In the genomic region with DNA sequence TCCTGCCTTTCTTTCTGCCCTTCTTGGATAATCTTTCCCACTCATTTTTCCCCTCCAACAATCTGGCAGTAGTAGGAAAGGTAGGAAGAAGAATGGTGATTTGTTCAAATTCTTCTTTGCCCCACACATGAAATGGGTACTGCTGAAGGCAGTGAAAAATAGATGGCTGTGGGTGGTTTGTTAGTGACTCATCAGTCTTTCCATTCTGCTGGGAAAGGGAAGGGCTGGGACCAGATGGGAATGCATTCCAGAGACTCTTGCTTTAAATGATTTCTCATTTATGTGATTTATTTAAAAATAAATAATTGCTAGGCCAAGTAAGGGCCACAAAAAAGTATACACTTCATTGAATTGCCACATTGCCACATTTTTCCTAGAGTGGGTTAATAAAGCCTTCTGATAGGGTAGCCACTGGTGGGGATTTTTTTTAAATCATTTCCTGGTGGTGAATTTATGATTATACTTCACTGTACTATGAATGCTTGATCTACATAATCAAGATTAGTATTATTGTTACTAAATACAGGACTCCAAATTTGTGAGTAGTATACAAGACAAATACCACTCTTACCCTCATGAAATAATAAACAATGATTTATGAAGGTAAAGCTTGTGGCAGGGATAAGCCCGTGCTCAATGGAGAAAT, we compare ENCODE assay signal across 10 cellular contexts.
DNase-seq lines count a peak whose midpoint lies in the region; ATAC-seq and TF ChIP-seq lines count a peak whose summit lies in the region.
"Had no signal": no experiment of that assay in that cellular context is flagged by ENCODE, and none has a peak within 500 bp of the region (broad histone marks: within the 10 kb centered on the region; RNA-seq: fewer than 3 reads in every experiment).

No MANE protein-coding gene starts in this region.

- ATAC-seq in RWPE2 (ENCODE audit: low read depth): peak; percentile 96
- peak; percentile 96 for ATAC-seq in omental fat pad (ENCODE audit: low FRiP score)
- ATAC-seq in activated T-cell treated with anti-CD3 and anti-CD28 coated beads, Interleukin-2, amount 50 U/mL, for 72 hours (replicated peaks in 1 of 2): no peak
- ATAC-seq: activated CD8-positive, alpha-beta memory T cell treated with anti-CD3 and anti-CD28 coated beads, Interleukin-2, amount 10 ng/mL, durations not matched to agents 7 days and 5 days had no signal

- in situ Hi-C loops in Caki2 (cut with HindIII; ENCODE audit: low pct_unique_long_range_greater_than_20kb, low sequenced_read_pairs): no loop called here

- H3K4me1 Mint-ChIP-seq in activated T-cell treated with anti-CD3 and anti-CD28 coated beads, Interleukin-2, amount 50 U/mL, for 72 hours (ENCODE audit: low read depth): peaks cover 3% of the 10 kb centered on the region

- no peak for TF ChIP-seq CTCF in RWPE2 (IDR thresholded peaks at IDR 0.05; ENCODE audit: poor library complexity, severe bottlenecking)
- no peak for TF ChIP-seq CTCF in fibroblast of lung (conservative IDR thresholded peaks at IDR 0.05 in 1 of 2, IDR thresholded peaks at IDR 0.05 in 1 of 2; ENCODE audit: low read depth in 1 of 2, low read length in 2 of 2)
- TF ChIP-seq CTCF in omental fat pad (IDR thresholded peaks at IDR 0.05): no peak

- H3K79me2 ChIP-seq in fibroblast of lung (ENCODE audit: control insufficient read depth, insufficient read depth, low read length): peaks cover 67% of the 10 kb centered on the region

- no peaks in the 10 kb centered on the region for H4K20me1 ChIP-seq in fibroblast of lung (ENCODE audit: control insufficient read depth, extremely low read depth, insufficient read depth, low read length)

- no peak overlapping the region for H3K9ac ChIP-seq in fibroblast of lung (ENCODE audit: insufficient read depth, low read length)

- H3K27me3 ChIP-seq in RWPE2 (ENCODE audit: insufficient read depth, poor library complexity, severe bottlenecking) (no peaks in the 10 kb centered on the region), fibroblast of lung (ENCODE audit: control insufficient read depth, insufficient read depth, low read length) (no peaks in the 10 kb centered on the region)

- no peak overlapping the region for H2AFZ ChIP-seq in fibroblast of lung (ENCODE audit: low read length)

- peak overlapping the region; percentile 55 for H3K4me2 ChIP-seq in fibroblast of lung (ENCODE audit: extremely low read depth, insufficient read depth, low read length)

- no peak overlapping the region for H3K4me3 Mint-ChIP-seq in activated T-cell treated with anti-CD3 and anti-CD28 coated beads, Interleukin-2, amount 50 U/mL, for 72 hours
- H3K4me3 Mint-ChIP-seq: activated CD8-positive, alpha-beta memory T cell treated with anti-CD3 and anti-CD28 coated beads, Interleukin-2, amount 10 ng/mL, durations not matched to agents 7 days and 5 days; memory B cell had no signal

- H3K9me3 Mint-ChIP-seq in activated T-cell treated with anti-CD3 and anti-CD28 coated beads, Interleukin-2, amount 50 U/mL, for 72 hours: peaks cover 8 to 9% of the 10 kb centered on the region in 2 donors

- H3K27ac ChIP-seq in RWPE2 (ENCODE audit: poor library complexity, severe bottlenecking) (peak overlapping the region; percentile 89), fibroblast of lung (ENCODE audit: insufficient read depth, low read length) (peak overlapping the region; percentile 71)

- peaks cover 7 to 15% of the 10 kb centered on the region in 2 donors for H3K36me3 Mint-ChIP-seq in activated T-cell treated with anti-CD3 and anti-CD28 coated beads, Interleukin-2, amount 50 U/mL, for 72 hours (ENCODE audit: insufficient read depth in 2 of 2)

- peaks cover 4% of the 10 kb centered on the region; the same call in 1 of the 2 replicates for H3K36me3 ChIP-seq in RWPE2 (ENCODE audit: low read depth)
- no peaks in the 10 kb centered on the region for H3K36me3 ChIP-seq in fibroblast of lung (ENCODE audit: control insufficient read depth, insufficient read depth, low read length)

- H3K27me3 Mint-ChIP-seq in activated T-cell treated with anti-CD3 and anti-CD28 coated beads, Interleukin-2, amount 50 U/mL, for 72 hours (ENCODE audit: low read depth): no peaks in the 10 kb centered on the region
- H3K27me3 Mint-ChIP-seq: activated CD8-positive, alpha-beta memory T cell treated with anti-CD3 and anti-CD28 coated beads, Interleukin-2, amount 10 ng/mL, durations not matched to agents 7 days and 5 days; memory B cell had no signal

- H3K4me1 ChIP-seq in RWPE2 (ENCODE audit: insufficient read depth, poor library complexity, severe bottlenecking): peaks cover 28% of the 10 kb centered on the region
- peaks cover 10% of the 10 kb centered on the region for H3K4me1 ChIP-seq in fibroblast of lung (ENCODE audit: control insufficient read depth, extremely low read depth, insufficient read depth, low read length)

- H3K4me3 ChIP-seq in RWPE2 (ENCODE audit: severe bottlenecking) (no peak overlapping the region), fibroblast of lung (replicated peaks in 1 of 4; ENCODE audit: control extremely low read depth in 1 of 4, insufficient read depth in 1 of 4, low read depth in 3 of 4, low read length in 4 of 4) (no peak overlapping the region)

- no peak overlapping the region for H3K27ac Mint-ChIP-seq in activated T-cell treated with anti-CD3 and anti-CD28 coated beads, Interleukin-2, amount 50 U/mL, for 72 hours
- H3K27ac Mint-ChIP-seq: activated CD8-positive, alpha-beta memory T cell treated with anti-CD3 and anti-CD28 coated beads, Interleukin-2, amount 10 ng/mL, durations not matched to agents 7 days and 5 days; memory B cell had no signal

- peak; percentile 74 for DNase-seq in Caki2 (ENCODE audit: low read depth)
- DNase-seq in RWPE2 (ENCODE audit: low spot score): no peak
- DNase-seq in fibroblast of lung (ENCODE audit: low read depth in 2 of 2): peak; percentile 87 to 98
- no peak for DNase-seq in omental fat pad (ENCODE audit: low spot score)
- DNase-seq in NCI-H187 treated with DMSO at 0.1 percent for 48 hours (lab: John Stamatoyannopoulos, UW): no peak
- DNase-seq in NCI-H146 treated with DMSO at 0.1 percent for 48 hours (lab: John Stamatoyannopoulos, UW; ENCODE audit: unreplicated experiment): no peak
- no peak for DNase-seq in activated T-cell treated with anti-CD3 and anti-CD28 coated beads, Interleukin-2, amount 50 U/mL, for 48 hours
- no peak for DNase-seq in activated T-cell treated with anti-CD3 and anti-CD28 coated beads, Interleukin-2, amount 50 U/mL, for 72 hours
- DNase-seq: activated CD8-positive, alpha-beta memory T cell treated with anti-CD3 and anti-CD28 coated beads, Interleukin-2, amount 10 ng/mL, durations not matched to agents 7 days and 5 days had no signal

- H3K9me3 ChIP-seq in RWPE2 (ENCODE audit: severe bottlenecking) (peaks cover 4% of the 10 kb centered on the region), fibroblast of lung (ENCODE audit: control insufficient read depth, insufficient read depth, low read depth, low read length) (no peaks in the 10 kb centered on the region)

Comparison
In these comparisons a context has a peak if more than half of its experiments do, and no peak if none do; other contexts are left out.
1. DNase-seq: peak in Caki2 (single experiment) and fibroblast of lung (2 of 2); none in RWPE2 (single experiment), omental fat pad (single experiment), NCI-H187 treated with DMSO at 0.1 percent for 48 hours (single experiment), NCI-H146 treated with DMSO at 0.1 percent for 48 hours (single experiment), activated T-cell treated with anti-CD3 and anti-CD28 coated beads, Interleukin-2, amount 50 U/mL, for 48 hours (0 of 2) and activated T-cell treated with anti-CD3 and anti-CD28 coated beads, Interleukin-2, amount 50 U/mL, for 72 hours (0 of 2).
2. ATAC-seq: peak in RWPE2 (single experiment) and omental fat pad (single experiment); none in activated T-cell treated with anti-CD3 and anti-CD28 coated beads, Interleukin-2, amount 50 U/mL, for 72 hours (0 of 2).